ENCODE assay signal across 1 cellular context in genomic region chr6:166999145-166999844, GRCh38.
TF ChIP-seq lines count a peak whose summit lies in the region.

A gene with protein sequence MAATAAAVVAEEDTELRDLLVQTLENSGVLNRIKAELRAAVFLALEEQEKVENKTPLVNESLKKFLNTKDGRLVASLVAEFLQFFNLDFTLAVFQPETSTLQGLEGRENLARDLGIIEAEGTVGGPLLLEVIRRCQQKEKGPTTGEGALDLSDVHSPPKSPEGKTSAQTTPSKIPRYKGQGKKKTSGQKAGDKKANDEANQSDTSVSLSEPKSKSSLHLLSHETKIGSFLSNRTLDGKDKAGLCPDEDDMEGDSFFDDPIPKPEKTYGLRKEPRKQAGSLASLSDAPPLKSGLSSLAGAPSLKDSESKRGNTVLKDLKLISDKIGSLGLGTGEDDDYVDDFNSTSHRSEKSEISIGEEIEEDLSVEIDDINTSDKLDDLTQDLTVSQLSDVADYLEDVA (plus strand): TSS chr6:166999397. CDS start chr6:166999413, 16 bp downstream.

TF ChIP-seq in HepG2, 621 proteins besides CTCF, POLR2A, EP300 and RAD21 (continued from another document and continues in another):
- peak; percentile 88 for TF ChIP-seq ZGPAT (CRISPR knock-in tag; IDR thresholded peaks at IDR 0.05)
- TF ChIP-seq, protein P1, sequence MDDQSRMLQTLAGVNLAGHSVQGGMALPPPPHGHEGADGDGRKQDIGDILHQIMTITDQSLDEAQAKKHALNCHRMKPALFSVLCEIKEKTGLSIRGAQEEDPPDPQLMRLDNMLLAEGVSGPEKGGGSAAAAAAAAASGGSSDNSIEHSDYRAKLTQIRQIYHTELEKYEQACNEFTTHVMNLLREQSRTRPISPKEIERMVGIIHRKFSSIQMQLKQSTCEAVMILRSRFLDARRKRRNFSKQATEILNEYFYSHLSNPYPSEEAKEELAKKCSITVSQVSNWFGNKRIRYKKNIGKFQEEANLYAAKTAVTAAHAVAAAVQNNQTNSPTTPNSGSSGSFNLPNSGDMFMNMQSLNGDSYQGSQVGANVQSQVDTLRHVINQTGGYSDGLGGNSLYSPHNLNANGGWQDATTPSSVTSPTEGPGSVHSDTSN (CRISPR knock-in tag; IDR thresholded peaks at IDR 0.05; ENCODE audit: borderline replicate concordance), result peak; percentile 48; the same call in 1 of the 2 replicates
- no peak for TF ChIP-seq TCF12 (IDR thresholded peaks at IDR 0.05)
- TF ChIP-seq TCF12 (CRISPR knock-in tag; IDR thresholded peaks at IDR 0.05), result peak; percentile 64; the same call in 1 of the 2 replicates
- 0 out of 2 replicates have a peak, but pooled peaks have one; percentile 43 for TF ChIP-seq HIVEP1 (CRISPR knock-in tag; IDR thresholded peaks at IDR 0.05)
- peak; percentile 65; the same call in 1 of the 2 replicates for TF ChIP-seq REL (CRISPR knock-in tag; conservative IDR thresholded peaks at IDR 0.05)
- TF ChIP-seq XRCC5 (optimal IDR thresholded peaks at IDR 0.05; ENCODE audit: low read length), result no peak
- TF ChIP-seq PRMT3 (CRISPR knock-in tag; IDR thresholded peaks at IDR 0.05; ENCODE audit: borderline replicate concordance, low read depth), result no peak
- TF ChIP-seq ZSCAN31 (CRISPR knock-in tag; IDR thresholded peaks at IDR 0.05; ENCODE audit: low read depth), result peak; percentile 96
- peak; percentile 94 for TF ChIP-seq ZMYM4 (CRISPR knock-in tag; IDR thresholded peaks at IDR 0.05)
- no peak for TF ChIP-seq ZBTB8A (CRISPR knock-in tag; IDR thresholded peaks at IDR 0.05; ENCODE audit: borderline replicate concordance, low read depth)
- TF ChIP-seq KLF12 (CRISPR knock-in tag; IDR thresholded peaks at IDR 0.05; ENCODE audit: borderline replicate concordance), result peak; percentile 47; the same call in 1 of the 2 replicates
- TF ChIP-seq TBX2 (CRISPR knock-in tag; IDR thresholded peaks at IDR 0.05; ENCODE audit: borderline replicate concordance), result peak; percentile 77
- no peak for TF ChIP-seq ZNF775 (CRISPR knock-in tag; IDR thresholded peaks at IDR 0.05; ENCODE audit: borderline replicate concordance)
- TF ChIP-seq CC2D1A (CRISPR knock-in tag; IDR thresholded peaks at IDR 0.05), result peak; percentile 74; the same call in 1 of the 2 replicates
- TF ChIP-seq ZNF713 (CRISPR knock-in tag; IDR thresholded peaks at IDR 0.05), result peak; percentile 95; the same call in 1 of the 2 replicates
- TF ChIP-seq ZNF263 (CRISPR knock-in tag; IDR thresholded peaks at IDR 0.05), result no peak
- TF ChIP-seq, protein P2, sequence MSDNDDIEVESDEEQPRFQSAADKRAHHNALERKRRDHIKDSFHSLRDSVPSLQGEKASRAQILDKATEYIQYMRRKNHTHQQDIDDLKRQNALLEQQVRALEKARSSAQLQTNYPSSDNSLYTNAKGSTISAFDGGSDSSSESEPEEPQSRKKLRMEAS (IDR thresholded peaks at IDR 0.05), result peak; percentile 71
- TF ChIP-seq ZHX1 (CRISPR knock-in tag; IDR thresholded peaks at IDR 0.05; ENCODE audit: low read depth), result peak; percentile 78; the same call in 1 of the 2 replicates
- TF ChIP-seq KDM3A (CRISPR knock-in tag; IDR thresholded peaks at IDR 0.05; ENCODE audit: low read depth), result peak; percentile 51; the same call in 1 of the 2 replicates
- peak; percentile 49; the same call in 1 of the 2 replicates for TF ChIP-seq SNAPC2 (CRISPR knock-in tag; IDR thresholded peaks at IDR 0.05)
- TF ChIP-seq ZBTB2 (CRISPR knock-in tag; IDR thresholded peaks at IDR 0.05; ENCODE audit: low read depth), result 0 out of 2 replicates have a peak, but pooled peaks have one; percentile 51
- TF ChIP-seq, protein P3, sequence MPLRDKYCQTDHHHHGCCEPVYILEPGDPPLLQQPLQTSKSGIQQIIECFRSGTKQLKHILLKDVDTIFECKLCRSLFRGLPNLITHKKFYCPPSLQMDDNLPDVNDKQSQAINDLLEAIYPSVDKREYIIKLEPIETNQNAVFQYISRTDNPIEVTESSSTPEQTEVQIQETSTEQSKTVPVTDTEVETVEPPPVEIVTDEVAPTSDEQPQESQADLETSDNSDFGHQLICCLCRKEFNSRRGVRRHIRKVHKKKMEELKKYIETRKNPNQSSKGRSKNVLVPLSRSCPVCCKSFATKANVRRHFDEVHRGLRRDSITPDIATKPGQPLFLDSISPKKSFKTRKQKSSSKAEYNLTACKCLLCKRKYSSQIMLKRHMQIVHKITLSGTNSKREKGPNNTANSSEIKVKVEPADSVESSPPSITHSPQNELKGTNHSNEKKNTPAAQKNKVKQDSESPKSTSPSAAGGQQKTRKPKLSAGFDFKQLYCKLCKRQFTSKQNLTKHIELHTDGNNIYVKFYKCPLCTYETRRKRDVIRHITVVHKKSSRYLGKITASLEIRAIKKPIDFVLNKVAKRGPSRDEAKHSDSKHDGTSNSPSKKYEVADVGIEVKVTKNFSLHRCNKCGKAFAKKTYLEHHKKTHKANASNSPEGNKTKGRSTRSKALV (CRISPR knock-in tag; IDR thresholded peaks at IDR 0.05), result no peak
- TF ChIP-seq NFE2L1 (CRISPR knock-in tag; IDR thresholded peaks at IDR 0.05; ENCODE audit: borderline replicate concordance), result peak; percentile 55; the same call in 1 of the 2 replicates
- TF ChIP-seq, protein P4, sequence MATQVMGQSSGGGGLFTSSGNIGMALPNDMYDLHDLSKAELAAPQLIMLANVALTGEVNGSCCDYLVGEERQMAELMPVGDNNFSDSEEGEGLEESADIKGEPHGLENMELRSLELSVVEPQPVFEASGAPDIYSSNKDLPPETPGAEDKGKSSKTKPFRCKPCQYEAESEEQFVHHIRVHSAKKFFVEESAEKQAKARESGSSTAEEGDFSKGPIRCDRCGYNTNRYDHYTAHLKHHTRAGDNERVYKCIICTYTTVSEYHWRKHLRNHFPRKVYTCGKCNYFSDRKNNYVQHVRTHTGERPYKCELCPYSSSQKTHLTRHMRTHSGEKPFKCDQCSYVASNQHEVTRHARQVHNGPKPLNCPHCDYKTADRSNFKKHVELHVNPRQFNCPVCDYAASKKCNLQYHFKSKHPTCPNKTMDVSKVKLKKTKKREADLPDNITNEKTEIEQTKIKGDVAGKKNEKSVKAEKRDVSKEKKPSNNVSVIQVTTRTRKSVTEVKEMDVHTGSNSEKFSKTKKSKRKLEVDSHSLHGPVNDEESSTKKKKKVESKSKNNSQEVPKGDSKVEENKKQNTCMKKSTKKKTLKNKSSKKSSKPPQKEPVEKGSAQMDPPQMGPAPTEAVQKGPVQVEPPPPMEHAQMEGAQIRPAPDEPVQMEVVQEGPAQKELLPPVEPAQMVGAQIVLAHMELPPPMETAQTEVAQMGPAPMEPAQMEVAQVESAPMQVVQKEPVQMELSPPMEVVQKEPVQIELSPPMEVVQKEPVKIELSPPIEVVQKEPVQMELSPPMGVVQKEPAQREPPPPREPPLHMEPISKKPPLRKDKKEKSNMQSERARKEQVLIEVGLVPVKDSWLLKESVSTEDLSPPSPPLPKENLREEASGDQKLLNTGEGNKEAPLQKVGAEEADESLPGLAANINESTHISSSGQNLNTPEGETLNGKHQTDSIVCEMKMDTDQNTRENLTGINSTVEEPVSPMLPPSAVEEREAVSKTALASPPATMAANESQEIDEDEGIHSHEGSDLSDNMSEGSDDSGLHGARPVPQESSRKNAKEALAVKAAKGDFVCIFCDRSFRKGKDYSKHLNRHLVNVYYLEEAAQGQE (IDR thresholded peaks at IDR 0.05; ENCODE audit: borderline replicate concordance in 1 of 2, low read depth in 1 of 2, low read length in 2 of 2), result peak in 1 of 2 experiments; percentile 47; a peak in 1 of 4 replicates
- TF ChIP-seq NCOA5 (CRISPR knock-in tag; IDR thresholded peaks at IDR 0.05), result no peak
- TF ChIP-seq TAF1 (CRISPR knock-in tag; IDR thresholded peaks at IDR 0.05), result peak; percentile 96
- TF ChIP-seq MAFF (IDR thresholded peaks at IDR 0.05; ENCODE audit: low read depth, low read length), result no peak
- TF ChIP-seq DBP (CRISPR knock-in tag; IDR thresholded peaks at IDR 0.05; ENCODE audit: not compliant biosample characterization), result no peak
- TF ChIP-seq ZNF33B (CRISPR knock-in tag; IDR thresholded peaks at IDR 0.05), result 0 out of 2 replicates have a peak, but pooled peaks have one; percentile 25
- no peak for TF ChIP-seq KAT2B (IDR thresholded peaks at IDR 0.05; ENCODE audit: borderline replicate concordance, low read depth, low read length)
- peak; percentile 53; the same call in 1 of the 2 replicates for TF ChIP-seq RFXAP (CRISPR knock-in tag; IDR thresholded peaks at IDR 0.05; ENCODE audit: borderline replicate concordance)
- TF ChIP-seq ZNF552 (CRISPR knock-in tag; IDR thresholded peaks at IDR 0.05; ENCODE audit: borderline replicate concordance), result peak; percentile 92
- 0 out of 2 replicates have a peak, but pooled peaks have one; percentile 52 for TF ChIP-seq ZNF550 (CRISPR knock-in tag; IDR thresholded peaks at IDR 0.05; ENCODE audit: borderline replicate concordance)
- peak; percentile 52 for TF ChIP-seq ZNF503 (CRISPR knock-in tag; IDR thresholded peaks at IDR 0.05)
- no peak; the same call in 1 of the 2 replicates for TF ChIP-seq ZSCAN9 (CRISPR knock-in tag; IDR thresholded peaks at IDR 0.05; ENCODE audit: borderline replicate concordance)
- peak; percentile 64; the same call in 1 of the 2 replicates for TF ChIP-seq ZNF205 (CRISPR knock-in tag; IDR thresholded peaks at IDR 0.05)
- peak; percentile 88; the same call in 1 of the 2 replicates for TF ChIP-seq DNMT1 (CRISPR knock-in tag; IDR thresholded peaks at IDR 0.05)
- TF ChIP-seq ZBTB43 (CRISPR knock-in tag; conservative IDR thresholded peaks at IDR 0.05), result peak; percentile 12; the same call in 1 of the 2 replicates
- peak; percentile 98 for TF ChIP-seq ARNT2 (CRISPR knock-in tag; IDR thresholded peaks at IDR 0.05; ENCODE audit: low read depth)
- peak; percentile 34; the same call in 1 of the 2 replicates for TF ChIP-seq ZNF543 (CRISPR knock-in tag; IDR thresholded peaks at IDR 0.05)
- peak; percentile 91; the same call in 1 of the 3 replicates for TF ChIP-seq MXI1 (IDR thresholded peaks at IDR 0.05; ENCODE audit: borderline replicate concordance, low read depth, low read length)
- TF ChIP-seq CHD2 (IDR thresholded peaks at IDR 0.05; ENCODE audit: low read depth, low read length), result peak; percentile 11; the same call in 1 of the 2 replicates
